Comparison of ENCODE assay signal across 17 cellular contexts in genomic region chr2:180987146-180987545, GRCh38. TPM values are rescaled to one million over a fixed set of nuclear protein-coding genes. Genes with fewer than 3 reads are reported as not detected.
DNase-seq lines count a peak whose midpoint lies in the region; ATAC-seq, FAIRE-seq and TF ChIP-seq lines count a peak whose summit lies in the region.
"Had no signal": no experiment of that assay in that cellular context is flagged by ENCODE, and none has a peak within 500 bp of the region (broad histone marks: within the 10 kb centered on the region; RNA-seq: fewer than 3 reads in every experiment).

No MANE protein-coding gene starts in this region.

- H3K9me3 Mint-ChIP-seq in neural progenitor cell, result peaks cover 3% of the 10 kb centered on the region
- H3K9me3 Mint-ChIP-seq: CD4-positive, alpha-beta T cell had no signal

- peaks cover 49% of the 10 kb centered on the region for H3K4me1 Mint-ChIP-seq in neural progenitor cell

- H3K27ac Mint-ChIP-seq in neural progenitor cell, result no peak overlapping the region
- H3K27ac Mint-ChIP-seq: CD4-positive, alpha-beta T cell had no signal

- no peaks in the 10 kb centered on the region for H3K9me3 ChIP-seq in HEK293 (ENCODE audit: control insufficient read depth, insufficient read depth, low read depth, low read length)
- no peaks in the 10 kb centered on the region for H3K9me3 ChIP-seq in neural progenitor cell (ENCODE audit: low read depth)
- H3K9me3 ChIP-seq: Caco-2 had no signal

- no peak for FAIRE-seq in H54 (lab: Jason Lieb, UNC)
- FAIRE-seq: A204.1, GM12878 had no signal

- DNase-seq in cerebellar cortex (ENCODE audit: low spot score) (peak; percentile 53), neural progenitor cell (ENCODE audit: low spot score) (no peak), H54 (ENCODE audit: insufficient read length, low spot score) (no peak)
- DNase-seq: ACHN; Caco-2; CD4-positive, alpha-beta T cell; DMS153; DMS79 treated with DMSO at 0.1 percent for 48 hours had no signal

- H3K4me3 Mint-ChIP-seq in neural progenitor cell, result no peak overlapping the region
- H3K4me3 Mint-ChIP-seq: CD4-positive, alpha-beta T cell had no signal

- CTCF ChIA-PET in HEK293 (lab: Yijun Ruan, JAX), result interaction anchor here (0.6 kb wide), 1 partner anchor 864 kb away, joined by 3 read pairs; no protein-coding TSS in a partner anchor

- H3K36me3 ChIP-seq in HEK293 (ENCODE audit: control insufficient read depth in 2 of 2, insufficient read depth in 1 of 2, low read length in 2 of 2) (peaks cover 0 to 29% of the 10 kb centered on the region in 2 experiments; a peak in 2 of 3 replicates), neural progenitor cell (no peaks in the 10 kb centered on the region)

- H2AFZ ChIP-seq in neural progenitor cell (replicated peaks), result no peak overlapping the region

- peaks cover 13% of the 10 kb centered on the region for H4K20me1 ChIP-seq in neural progenitor cell (ENCODE audit: low read depth)

- TF ChIP-seq POLR2A in H54 (IDR thresholded peaks at IDR 0.05; ENCODE audit: low read depth, low read length), result no peak

- H3K4me2 ChIP-seq in neural progenitor cell, result peak overlapping the region; percentile 5

- peaks cover 7% of the 10 kb centered on the region for H3K4me1 ChIP-seq in HEK293 (ENCODE audit: control insufficient read depth, insufficient read depth, low read length)
- peaks cover 51% of the 10 kb centered on the region for H3K4me1 ChIP-seq in neural progenitor cell

- TF ChIP-seq CTCF in HEK293 (tag by site-specific recombination; IDR thresholded peaks at IDR 0.05) (no peak), neural progenitor cell (IDR thresholded peaks at IDR 0.05) (no peak)

- H3K27me3 Mint-ChIP-seq in neural progenitor cell (ENCODE audit: insufficient read depth, low read depth), result no peaks in the 10 kb centered on the region
- H3K27me3 Mint-ChIP-seq: CD4-positive, alpha-beta T cell had no signal

- H3K27me3 ChIP-seq in neural progenitor cell, result no peaks in the 10 kb centered on the region

- ATAC-seq in GM18861 (IDR thresholded peaks at IDR 0.05; ENCODE audit: unreplicated experiment) (no peak), HG03135 (IDR thresholded peaks at IDR 0.05; ENCODE audit: unreplicated experiment) (no peak), HG02623 (IDR thresholded peaks at IDR 0.05; ENCODE audit: unreplicated experiment) (no peak)
- ATAC-seq: GM12878, HCT116 had no signal

- H3K79me2 ChIP-seq in neural progenitor cell (ENCODE audit: low read depth), result peaks cover 100% of the 10 kb centered on the region

- H3K9ac ChIP-seq in neural progenitor cell, result no peak overlapping the region

- H3K27ac ChIP-seq in HEK293 (ENCODE audit: extremely low read depth, low read depth, low read length) (no peak overlapping the region), neural progenitor cell (no peak overlapping the region)
- H3K27ac ChIP-seq: C4-2B, HL-60 had no signal

- peaks cover 32% of the 10 kb centered on the region for H3K36me3 Mint-ChIP-seq in neural progenitor cell

- H3K4me3 ChIP-seq in HEK293 (ENCODE audit: low read depth, low read length) (no peak overlapping the region), neural progenitor cell (no peak overlapping the region)
- H3K4me3 ChIP-seq: GM12878 had no signal

- POLR2A ChIA-PET in HEK293 (lab: Yijun Ruan, JAX), result no interaction called here

- H3F3A ChIP-seq in neural progenitor cell (ENCODE audit: low read depth), result no peaks in the 10 kb centered on the region

TF ChIP-seq in HEK293, 187 proteins besides CTCF, POLR2A, EP300 and RAD21:
- TF ChIP-seq PRDM1 (tag by site-specific recombination; IDR thresholded peaks at IDR 0.05) (peak; percentile 9; the same call in 1 of the 2 replicates), KLF8 (tag by site-specific recombination; IDR thresholded peaks at IDR 0.05) (no peak)

RNA-seq across cellular contexts. Expression of gene UBE2E3, which starts 6.7 kb away (rescaled TPM):
- 343 and 379 TPM in 2 replicates for total RNA-seq in neural progenitor cell (ENCODE audit: low replicate concordance)
